Comparison of ENCODE assay signal across 23 cellular contexts in genomic region chr4:135240796-135241195, GRCh38.
A peak's percentile ranks its signal among the peaks of the same experiment; 100 is the strongest.
DNase-seq lines count a peak whose midpoint lies in the region; ATAC-seq and TF ChIP-seq lines count a peak whose summit lies in the region.
"Had no signal": no experiment of that assay in that cellular context is flagged by ENCODE, and none has a peak within 500 bp of the region (broad histone marks: within the 10 kb centered on the region; RNA-seq: fewer than 3 reads in every experiment).

No MANE protein-coding gene starts in this region.

- no peaks in the 10 kb centered on the region for H3K4me1 ChIP-seq in GM23248 (ENCODE audit: insufficient read depth)
- H3K4me1 ChIP-seq: left lung, tibial artery had no signal

- no peaks in the 10 kb centered on the region for H3K9me2 ChIP-seq in GM23248 (ENCODE audit: insufficient read depth)

- no peaks in the 10 kb centered on the region for H4K20me1 ChIP-seq in GM23248 (ENCODE audit: insufficient read depth)

- no peak overlapping the region for H3K27ac ChIP-seq in AG04450 (ENCODE audit: low read depth, low read length)
- H3K27ac ChIP-seq in dorsolateral prefrontal cortex: no peak overlapping the region
- H3K27ac ChIP-seq in GM23248: no peak overlapping the region
- H3K27ac ChIP-seq: C4-2B, left lung, tibial artery had no signal

- in situ Hi-C loops in GM23248 (cut with MboI): no loop called here

- H3K9me3 ChIP-seq in AG04450 (ENCODE audit: control insufficient read depth, insufficient read depth, low read length) (no peaks in the 10 kb centered on the region), GM23248 (ENCODE audit: low read depth) (no peaks in the 10 kb centered on the region)
- H3K9me3 ChIP-seq: left lung, MG63, tibial artery had no signal

- H3K27me3 ChIP-seq in AG04450 (ENCODE audit: control insufficient read depth, insufficient read depth, low read length) (no peaks in the 10 kb centered on the region), dorsolateral prefrontal cortex (no peaks in the 10 kb centered on the region), GM23248 (replicated peaks; ENCODE audit: insufficient read depth) (no peaks in the 10 kb centered on the region)
- H3K27me3 ChIP-seq: left lung, MG63, tibial artery had no signal

- no peak overlapping the region for H3K4me2 ChIP-seq in GM23248 (ENCODE audit: unreplicated experiment)

- no peak overlapping the region for H2AFZ ChIP-seq in GM23248

- WGBS in GM23248 (ENCODE audit: low coverage in 1 of 2, low lambda C conversion rate in 2 of 2, missing lambda C conversion rate in 2 of 2), 2 experiments: 15 to 21% methylated on average over 4 of the region's 4 CpGs

- TF ChIP-seq CTCF in AG04450 (IDR thresholded peaks at IDR 0.05; ENCODE audit: low read depth, low read length) (no peak), dorsolateral prefrontal cortex (IDR thresholded peaks at IDR 0.05 in 54 of 56, conservative IDR thresholded peaks at IDR 0.05 in 2 of 56; ENCODE audit: low read depth in 1 of 56, partially characterized antibody in 56 of 56) (no peak)

- POLR2A ChIA-PET in AG04450 (lab: Yijun Ruan, JAX): interaction anchor here (0.7 kb wide), 1 partner anchor 49 kb away, joined by 3 read pairs; no protein-coding TSS in a partner anchor

- H3F3A ChIP-seq in GM23248 (ENCODE audit: insufficient read depth): no peaks in the 10 kb centered on the region

- peak; percentile 10 for DNase-seq in AG04450 (ENCODE audit: low read depth, low spot score)
- peak; percentile 86 for DNase-seq in LHCN-M2 (ENCODE audit: low read depth)
- peak in 6 of 10 donors; percentile 30 to 59 (median 44) for DNase-seq in dorsolateral prefrontal cortex
- DNase-seq in iris pigment epithelial cell (ENCODE audit: low read depth): peak; percentile 66
- no peak for DNase-seq in GM23248
- DNase-seq in epidermal melanocyte (ENCODE audit: insufficient read length, low spot score): no peak
- DNase-seq in HK-2 (ENCODE audit: unreplicated experiment): no peak
- DNase-seq: activated naive CD4-positive, alpha-beta T cell treated with anti-CD3 and anti-CD28 coated beads, Interleukin-2, amount 50 U/mL, for 16 hours; aorta; Calu3; caudate nucleus; foreskin melanocyte; left lung; MG63; naive thymus-derived CD8-positive, alpha-beta T cell; NCI-H1417 treated with DMSO at 0.1 percent for 48 hours; NCI-H2171; NCI-H526; right cardiac atrium; tibial artery had no signal

- CTCF ChIA-PET in AG04450 (lab: Charles Lee): no interaction called here

- H3K79me2 ChIP-seq in GM23248 (ENCODE audit: insufficient read depth): no peaks in the 10 kb centered on the region

- intact Hi-C loops in dorsolateral prefrontal cortex (cut with DNase I): no loop called here

- no peak overlapping the region for H3K9ac ChIP-seq in GM23248

- no peak for ATAC-seq in GM18861 (IDR thresholded peaks at IDR 0.05; ENCODE audit: unreplicated experiment)
- ATAC-seq: HCT116; left lung; naive thymus-derived CD8-positive, alpha-beta T cell; right cardiac atrium had no signal

- no peak overlapping the region for H3K4me3 ChIP-seq in AG04450 (ENCODE audit: low read depth, low read length)
- no peak overlapping the region for H3K4me3 ChIP-seq in dorsolateral prefrontal cortex
- H3K4me3 ChIP-seq in GM23248: no peak overlapping the region
- H3K4me3 ChIP-seq: left lung, MG63, tibial artery had no signal

- H3K36me3 ChIP-seq in GM23248 (ENCODE audit: low read depth): no peaks in the 10 kb centered on the region
- H3K36me3 ChIP-seq: left lung, MG63, tibial artery had no signal

Comparison
In these comparisons a context has a peak if more than half of its experiments do, and no peak if none do; other contexts are left out.
1. DNase-seq: peak in AG04450 (single experiment), LHCN-M2 (single experiment), dorsolateral prefrontal cortex (6 of 10) and iris pigment epithelial cell (single experiment); none in GM23248 (single experiment), epidermal melanocyte (single experiment) and HK-2 (single experiment).